In the genomic region with DNA sequence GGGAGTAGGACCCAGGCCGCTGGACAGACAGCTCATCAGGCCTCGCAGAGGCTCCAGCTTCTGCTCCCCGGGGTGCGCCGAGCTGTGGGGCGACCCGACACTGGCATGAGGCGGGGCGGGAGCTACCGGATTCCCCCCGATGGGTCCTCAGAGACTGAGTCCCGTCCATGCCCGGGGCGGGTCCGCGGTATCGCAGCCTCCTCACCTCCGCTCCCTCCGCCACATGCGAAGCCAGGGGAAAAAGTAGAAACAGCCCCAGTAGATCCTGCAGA, we compare ENCODE assay signal across 8 cellular contexts.
DNase-seq lines count a peak whose midpoint lies in the region; ATAC-seq and TF ChIP-seq lines count a peak whose summit lies in the region.

No MANE protein-coding gene starts in this region.

- H3K27ac Mint-ChIP-seq in activated T-cell treated with anti-CD3 and anti-CD28 coated beads, Interleukin-2, amount 50 U/mL, for 24 hours = no peak overlapping the region

- ATAC-seq in HG02938 (IDR thresholded peaks at IDR 0.05; ENCODE audit: unreplicated experiment) = no peak

- DNase-seq in activated T-cell treated with anti-CD3 and anti-CD28 coated beads, Interleukin-2, amount 50 U/mL, for 24 hours = no peak
- DNase-seq in activated T-cell treated with anti-CD3 and anti-CD28 coated beads, Interleukin-2, amount 50 U/mL, for 48 hours = no peak
- DNase-seq in LNCaP clone FGC (ENCODE audit: low read depth) (no peak), epithelial cell of esophagus (ENCODE audit: low read depth) (no peak), EL (no peak), NCI-H1417 (lab: John Stamatoyannopoulos, UW) (no peak)

- peaks cover 8% of the 10 kb centered on the region for H3K9me3 Mint-ChIP-seq in activated T-cell treated with anti-CD3 and anti-CD28 coated beads, Interleukin-2, amount 50 U/mL, for 24 hours

- peaks cover 35% of the 10 kb centered on the region for H3K4me1 Mint-ChIP-seq in activated T-cell treated with anti-CD3 and anti-CD28 coated beads, Interleukin-2, amount 50 U/mL, for 24 hours (ENCODE audit: low read depth)

- no peak for TF ChIP-seq CTCF in LNCaP clone FGC (IDR thresholded peaks at IDR 0.05; ENCODE audit: control insufficient read depth, extremely low read depth, insufficient read depth)
- TF ChIP-seq CTCF in epithelial cell of esophagus (IDR thresholded peaks at IDR 0.05; ENCODE audit: insufficient read depth, low read depth, low read length, missing control alignments) = no peak

- peak overlapping the region; percentile 99 for H3K27ac ChIP-seq in rectal smooth muscle tissue (ENCODE audit: low read depth, low read length)

- H3K9ac ChIP-seq in rectal smooth muscle tissue (ENCODE audit: low read length) = peak overlapping the region; percentile 21

- H3K4me3 ChIP-seq in LNCaP clone FGC (ENCODE audit: low read depth, low read length) (peak overlapping the region; percentile 39), epithelial cell of esophagus (ENCODE audit: low read length) (peak overlapping the region; percentile 56), rectal smooth muscle tissue (ENCODE audit: low read length) (peak overlapping the region; percentile 72)

- H3K36me3 ChIP-seq in rectal smooth muscle tissue (ENCODE audit: control insufficient read depth, insufficient read depth, low read length) = peaks cover 4% of the 10 kb centered on the region

- H3K27me3 Mint-ChIP-seq in activated T-cell treated with anti-CD3 and anti-CD28 coated beads, Interleukin-2, amount 50 U/mL, for 24 hours = no peaks in the 10 kb centered on the region

- H3K36me3 Mint-ChIP-seq in activated T-cell treated with anti-CD3 and anti-CD28 coated beads, Interleukin-2, amount 50 U/mL, for 24 hours (ENCODE audit: low read depth) = peaks cover 20% of the 10 kb centered on the region

- H3K27me3 ChIP-seq in rectal smooth muscle tissue (ENCODE audit: control insufficient read depth, insufficient read depth, low read length) = no peaks in the 10 kb centered on the region

- H3K4me3 Mint-ChIP-seq in activated T-cell treated with anti-CD3 and anti-CD28 coated beads, Interleukin-2, amount 50 U/mL, for 24 hours = peak overlapping the region; percentile 77

- H3K4me1 ChIP-seq in rectal smooth muscle tissue (ENCODE audit: control insufficient read depth, insufficient read depth, low read length) = peaks cover 3% of the 10 kb centered on the region
